12 cellular contexts compared by ENCODE assay signal in the genomic region with DNA sequence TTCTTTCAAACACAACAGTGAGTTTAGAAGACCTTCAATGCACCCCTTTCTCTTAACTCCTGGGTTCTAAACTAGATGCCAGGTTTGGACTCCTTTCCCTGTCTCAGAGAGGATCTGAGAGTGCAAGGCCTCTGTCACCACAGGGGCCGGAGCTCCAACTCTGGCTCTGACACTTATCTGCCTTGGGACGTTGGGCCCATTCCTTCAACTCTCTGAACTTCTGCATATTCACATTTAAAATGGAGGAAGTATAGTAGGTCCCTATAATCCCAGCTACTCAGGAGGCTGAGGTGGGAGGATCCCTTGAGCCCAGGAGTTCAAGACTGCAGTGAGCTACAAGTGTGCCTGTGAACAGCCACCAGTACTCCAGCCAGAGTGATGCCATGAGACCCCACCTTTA. TPM values are rescaled to one million over a fixed set of nuclear protein-coding genes. Genes with fewer than 3 reads are reported as not detected.
DNase-seq lines count a peak whose midpoint lies in the region; ATAC-seq and TF ChIP-seq lines count a peak whose summit lies in the region.
"Had no signal": no experiment of that assay in that cellular context is flagged by ENCODE, and none has a peak within 500 bp of the region (broad histone marks: within the 10 kb centered on the region; RNA-seq: fewer than 3 reads in every experiment).

No MANE protein-coding gene starts in this region.

- H3K27ac ChIP-seq in tibial nerve = peak overlapping the region; percentile 75 to 96 (median 86)
- H3K27ac ChIP-seq: epithelial cell of prostate had no signal

- DNase-seq in activated T-cell treated with anti-CD3 and anti-CD28 coated beads, Interleukin-2, amount 50 U/mL, for 24 hours = no peak
- DNase-seq in activated T-cell treated with anti-CD3 and anti-CD28 coated beads, Interleukin-2, amount 50 U/mL, for 1 hour = no peak
- DNase-seq in osteocyte (ENCODE audit: extremely low spot score, unreplicated experiment) = no peak
- no peak for DNase-seq in tibial nerve (ENCODE audit: low spot score in 2 of 2)
- DNase-seq in HCEC 1CT = no peak
- DNase-seq in putamen (ENCODE audit: low spot score) = no peak
- DNase-seq: activated naive CD4-positive, alpha-beta T cell treated with anti-CD3 and anti-CD28 coated beads, Interleukin-2, amount 50 U/mL, for 16 hours; NK-92 treated with Interleukin-12 subunit alpha and Interleukin-12 subunit beta, amount 100 ng/mL, for 24 hours; occipital lobe had no signal

- intact Hi-C loops in dendritic cell treated with granulocyte-macrophage colony-stimulating factor and Interleukin-4, amounts not matched to agents 40 ng/mL and 50 ng/mL, for 4 days (cut with micrococcal nuclease) = loop anchor here (2.0 kb wide), 1 partner anchor 22 kb away; no protein-coding TSS in a partner anchor

- TF ChIP-seq EP300 in tibial nerve (IDR thresholded peaks at IDR 0.05) = no peak

- ATAC-seq in HG03159 (IDR thresholded peaks at IDR 0.05; ENCODE audit: unreplicated experiment) = no peak

- H3K9me3 Mint-ChIP-seq in activated T-cell treated with anti-CD3 and anti-CD28 coated beads, Interleukin-2, amount 50 U/mL, for 24 hours = no peaks in the 10 kb centered on the region
- H3K9me3 Mint-ChIP-seq in dendritic cell treated with granulocyte-macrophage colony-stimulating factor and Interleukin-4, amounts not matched to agents 40 ng/mL and 50 ng/mL, for 4 days = no peaks in the 10 kb centered on the region
- H3K9me3 Mint-ChIP-seq in osteocyte (ENCODE audit: unreplicated experiment) = no peaks in the 10 kb centered on the region

- no peaks in the 10 kb centered on the region for H3K27me3 ChIP-seq in tibial nerve

- peaks cover 72% of the 10 kb centered on the region for H3K36me3 Mint-ChIP-seq in activated T-cell treated with anti-CD3 and anti-CD28 coated beads, Interleukin-2, amount 50 U/mL, for 24 hours (ENCODE audit: low read depth)
- H3K36me3 Mint-ChIP-seq in dendritic cell treated with granulocyte-macrophage colony-stimulating factor and Interleukin-4, amounts not matched to agents 40 ng/mL and 50 ng/mL, for 4 days (ENCODE audit: low read depth) = peaks cover 7% of the 10 kb centered on the region
- peaks cover 4% of the 10 kb centered on the region for H3K36me3 Mint-ChIP-seq in osteocyte (ENCODE audit: unreplicated experiment)

- H3K27me3 Mint-ChIP-seq in activated T-cell treated with anti-CD3 and anti-CD28 coated beads, Interleukin-2, amount 50 U/mL, for 24 hours = no peaks in the 10 kb centered on the region
- H3K27me3 Mint-ChIP-seq in dendritic cell treated with granulocyte-macrophage colony-stimulating factor and Interleukin-4, amounts not matched to agents 40 ng/mL and 50 ng/mL, for 4 days = no peaks in the 10 kb centered on the region
- no peaks in the 10 kb centered on the region for H3K27me3 Mint-ChIP-seq in osteocyte (ENCODE audit: unreplicated experiment)

- TF ChIP-seq POLR2A in tibial nerve (IDR thresholded peaks at IDR 0.05) = no peak

- H3K4me3 ChIP-seq in tibial nerve = no peak overlapping the region

- peak overlapping the region; percentile 62 for H3K27ac Mint-ChIP-seq in activated T-cell treated with anti-CD3 and anti-CD28 coated beads, Interleukin-2, amount 50 U/mL, for 24 hours
- H3K27ac Mint-ChIP-seq in dendritic cell treated with granulocyte-macrophage colony-stimulating factor and Interleukin-4, amounts not matched to agents 40 ng/mL and 50 ng/mL, for 4 days = peak overlapping the region; percentile 89
- peak overlapping the region; percentile 86 for H3K27ac Mint-ChIP-seq in osteocyte (ENCODE audit: unreplicated experiment)

- WGBS in tibial nerve, 2 donors = 84 to 90% methylated on average over 2 of the region's 2 CpGs

- peaks cover 0 to 67% (median 31%) of the 10 kb centered on the region in 4 donors for H3K4me1 ChIP-seq in tibial nerve

- H3K36me3 ChIP-seq in tibial nerve = no peaks in the 10 kb centered on the region

- H3K4me3 Mint-ChIP-seq in activated T-cell treated with anti-CD3 and anti-CD28 coated beads, Interleukin-2, amount 50 U/mL, for 24 hours = no peak overlapping the region
- no peak overlapping the region for H3K4me3 Mint-ChIP-seq in dendritic cell treated with granulocyte-macrophage colony-stimulating factor and Interleukin-4, amounts not matched to agents 40 ng/mL and 50 ng/mL, for 4 days
- no peak overlapping the region for H3K4me3 Mint-ChIP-seq in osteocyte (ENCODE audit: unreplicated experiment)

- H3K4me1 Mint-ChIP-seq in activated T-cell treated with anti-CD3 and anti-CD28 coated beads, Interleukin-2, amount 50 U/mL, for 24 hours (ENCODE audit: low read depth) = peaks cover 18% of the 10 kb centered on the region
- peaks cover 82% of the 10 kb centered on the region for H3K4me1 Mint-ChIP-seq in dendritic cell treated with granulocyte-macrophage colony-stimulating factor and Interleukin-4, amounts not matched to agents 40 ng/mL and 50 ng/mL, for 4 days (ENCODE audit: low read depth)
- peaks cover 64% of the 10 kb centered on the region for H3K4me1 Mint-ChIP-seq in osteocyte (ENCODE audit: unreplicated experiment)

- no peaks in the 10 kb centered on the region for H3K9me3 ChIP-seq in tibial nerve

- TF ChIP-seq CTCF in osteocyte (IDR thresholded peaks at IDR 0.05) (no peak), tibial nerve (IDR thresholded peaks at IDR 0.05) (no peak)

RNA-seq across cellular contexts. Expression of a gene that starts 44.1 kb away (rescaled TPM):
- total RNA-seq in osteocyte = 87.9 and 88.0 TPM in 2 replicates
- total RNA-seq in tibial nerve = 100 to 1,000 TPM in 3 of 4 donors, 10 to 100 TPM in 1; 90.0 to 141 (median 116) TPM
